ENCODE assay signal across 15 cellular contexts in genomic region chr4:145083891-145084640, GRCh38. TPM values are rescaled to one million over a fixed set of nuclear protein-coding genes. Genes with fewer than 3 reads are reported as not detected.
DNase-seq lines count a peak whose midpoint lies in the region; ATAC-seq, FAIRE-seq and TF ChIP-seq lines count a peak whose summit lies in the region.
"Had no signal": no experiment of that assay in that cellular context is flagged by ENCODE, and none has a peak within 500 bp of the region (broad histone marks: within the 10 kb centered on the region; RNA-seq: fewer than 3 reads in every experiment).

No MANE protein-coding gene starts in this region.

- no peaks in the 10 kb centered on the region for H3K9me1 ChIP-seq in keratinocyte (ENCODE audit: control insufficient read depth, extremely low read depth, insufficient read depth, low read length)

- H4K20me1 ChIP-seq in HCT116 (ENCODE audit: insufficient read depth) (no peaks in the 10 kb centered on the region), keratinocyte (ENCODE audit: control insufficient read depth, extremely low read depth, insufficient read depth, low read length) (no peaks in the 10 kb centered on the region)

- no peak overlapping the region for H3K4me3 Mint-ChIP-seq in CD4-positive, alpha-beta T cell
- H3K4me3 Mint-ChIP-seq: activated CD8-positive, alpha-beta T cell treated with anti-CD3 and anti-CD28 coated beads, Interleukin-2, amount 10 ng/mL, durations not matched to agents 7 days and 5 days; brain; naive B cell had no signal

- RAD21 ChIA-PET in HCT116 (lab: Charles Lee; ENCODE audit: low non-redundant PET in 1 of 2, low total read pairs in 2 of 2, uncharacterized antibody in 2 of 2, unreplicated experiment in 2 of 2) = no interaction called here

- H3K36me3 ChIP-seq in HCT116 (ENCODE audit: control insufficient read depth in 1 of 2, insufficient read depth in 2 of 2, low read length in 2 of 2) (peaks cover 0 to 2% of the 10 kb centered on the region in 2 experiments; a peak in 1 of 4 replicates), keratinocyte (ENCODE audit: control insufficient read depth in 2 of 2, extremely low read depth in 1 of 2, insufficient read depth in 2 of 2, low read length in 2 of 2) (peaks cover 0 to 4% of the 10 kb centered on the region in 2 experiments)

- H3K9me2 ChIP-seq in HCT116 (ENCODE audit: insufficient read depth) = no peaks in the 10 kb centered on the region

- no peaks in the 10 kb centered on the region for H3K27me3 ChIP-seq in CD4-positive, alpha-beta T cell (ENCODE audit: control insufficient read depth, insufficient read depth, low read length)
- H3K27me3 ChIP-seq in HCT116 (ENCODE audit: insufficient read depth, low read length) = no peaks in the 10 kb centered on the region
- no peaks in the 10 kb centered on the region for H3K27me3 ChIP-seq in keratinocyte (ENCODE audit: control insufficient read depth, extremely low read depth, insufficient read depth, low read length)

- H3K4me1 ChIP-seq in HCT116 (ENCODE audit: control insufficient read depth in 1 of 2, insufficient read depth in 2 of 2, low read length in 2 of 2) (peaks cover 7 to 9% of the 10 kb centered on the region in 2 experiments), keratinocyte (ENCODE audit: control insufficient read depth, extremely low read depth, insufficient read depth, low read length) (peaks cover 6% of the 10 kb centered on the region)
- H3K4me1 ChIP-seq: prostate gland had no signal

- peak; percentile 34 for ATAC-seq in CD4-positive, alpha-beta T cell (ENCODE audit: poor library complexity)
- ATAC-seq in HCT116 = peak; percentile 94
- ATAC-seq: activated CD8-positive, alpha-beta T cell treated with anti-CD3 and anti-CD28 coated beads, Interleukin-2, amount 10 ng/mL, durations not matched to agents 7 days and 5 days had no signal

- no peaks in the 10 kb centered on the region for H3K9me3 Mint-ChIP-seq in CD4-positive, alpha-beta T cell

- POLR2A ChIA-PET in CD4-positive, alpha-beta T cell (lab: Charles Lee) = interaction anchor here (2.0 kb wide), 1 partner anchor 14 kb away, joined by 9 read pairs; the partner anchor contains the start of genes ABCE1 and ANAPC10
- POLR2A ChIA-PET in HCT116 (lab: Charles Lee) = no interaction called here

- peaks cover 69% of the 10 kb centered on the region for H3K36me3 Mint-ChIP-seq in CD4-positive, alpha-beta T cell (ENCODE audit: low read depth)

- no TSS peak for BruUV-seq in HCT116 (replicated peaks; lab: Mats Ljungman, UMichigan)

- intact Hi-C loops in CD4-positive, alpha-beta T cell (cut with DNase I, micrococcal nuclease) = no loop called here
- intact Hi-C loops in HCT116 (cut with micrococcal nuclease) = no loop called here

- peaks cover 35% of the 10 kb centered on the region for H3K4me1 Mint-ChIP-seq in CD4-positive, alpha-beta T cell (ENCODE audit: low read depth)

- H3K4me3 ChIP-seq in HCT116 (replicated peaks in 1 of 2; ENCODE audit: low read depth in 1 of 2, low read length in 2 of 2) (no peak overlapping the region), keratinocyte (ENCODE audit: control insufficient read depth in 2 of 3, extremely low read depth in 1 of 3, insufficient read depth in 2 of 3, low read depth in 1 of 3, low read length in 3 of 3) (no peak overlapping the region)
- H3K4me3 ChIP-seq: prostate gland had no signal

- H3K79me2 ChIP-seq in HCT116 (ENCODE audit: insufficient read depth, low read length) = peaks cover 60% of the 10 kb centered on the region
- H3K79me2 ChIP-seq in keratinocyte (ENCODE audit: control insufficient read depth, insufficient read depth, low read length) = peaks cover 22% of the 10 kb centered on the region

- dilution Hi-C loops in keratinocyte (cut with MboI; ENCODE audit: extremely low pct_ligation_motif_present, low sequenced_read_pairs) = no loop called here

- DNase-seq in CD4-positive, alpha-beta T cell = no peak
- DNase-seq in HCT116 (ENCODE audit: low read depth, low spot score) (peak; percentile 45), amniotic epithelial cell (ENCODE audit: low read depth) (peak; percentile 43), keratinocyte (ENCODE audit: low read depth, low spot score) (no peak), SK-N-DZ (ENCODE audit: low spot score) (no peak), AML-193 (lab: John Stamatoyannopoulos, UW) (no peak), NCI-H345 treated with DMSO at 0.1 percent for 48 hours (lab: John Stamatoyannopoulos, UW; ENCODE audit: unreplicated experiment) (no peak)
- DNase-seq in activated effector memory CD4-positive, alpha-beta T cell treated with anti-CD3 and anti-CD28 coated beads, Interleukin-2, amount 50 U/mL, for 16 hours = no peak
- DNase-seq: activated CD8-positive, alpha-beta T cell treated with anti-CD3 and anti-CD28 coated beads, Interleukin-2, amount 10 ng/mL, durations not matched to agents 7 days and 5 days; Calu3; naive B cell; SHP77 treated with DMSO at 0.1 percent for 48 hours; T-helper 9 cell had no signal

- no peak overlapping the region for H3K27ac Mint-ChIP-seq in CD4-positive, alpha-beta T cell
- H3K27ac Mint-ChIP-seq: activated CD8-positive, alpha-beta T cell treated with anti-CD3 and anti-CD28 coated beads, Interleukin-2, amount 10 ng/mL, durations not matched to agents 7 days and 5 days; brain had no signal

- H3K27me3 Mint-ChIP-seq in CD4-positive, alpha-beta T cell = no peaks in the 10 kb centered on the region
- H3K27me3 Mint-ChIP-seq: brain, naive B cell had no signal

- no peak overlapping the region for H3K27ac ChIP-seq in CD4-positive, alpha-beta T cell (ENCODE audit: low read depth, low read length)
- H3K27ac ChIP-seq in HCT116 (ENCODE audit: low read depth, low read length) = no peak overlapping the region
- no peak overlapping the region for H3K27ac ChIP-seq in keratinocyte (ENCODE audit: control insufficient read depth, insufficient read depth, low read length)
- H3K27ac ChIP-seq: prostate gland had no signal

- TF ChIP-seq CTCF in CD4-positive, alpha-beta T cell (IDR thresholded peaks at IDR 0.05) = no peak
- TF ChIP-seq CTCF in HCT116 (IDR thresholded peaks at IDR 0.05 in 2 of 3, conservative IDR thresholded peaks at IDR 0.05 in 1 of 3; ENCODE audit: borderline replicate concordance in 1 of 3, insufficient read depth in 1 of 3, low read depth in 2 of 3, low read length in 2 of 3) = no peak
- no peak for TF ChIP-seq CTCF in keratinocyte (optimal IDR thresholded peaks at IDR 0.05 in 1 of 3, IDR thresholded peaks at IDR 0.05 in 1 of 3, conservative IDR thresholded peaks at IDR 0.05 in 1 of 3; ENCODE audit: extremely low read depth in 1 of 3, insufficient read depth in 2 of 3, low read length in 3 of 3)

- H3K4me2 ChIP-seq in HCT116 (ENCODE audit: low read length) (peak overlapping the region; percentile 7; the same call in 1 of the 2 replicates), keratinocyte (ENCODE audit: control insufficient read depth, extremely low read depth, insufficient read depth, low read depth, low read length) (no peak overlapping the region)

- TF ChIP-seq RAD21 in HCT116 (IDR thresholded peaks at IDR 0.05; ENCODE audit: low read depth) = no peak

- H3K9ac ChIP-seq in HCT116 (ENCODE audit: low read length) (no peak overlapping the region), keratinocyte (ENCODE audit: control insufficient read depth, extremely low read depth, insufficient read depth, low read length) (no peak overlapping the region)

- no peak overlapping the region for H2AFZ ChIP-seq in HCT116 (ENCODE audit: low read depth, low read length, poor library complexity, severe bottlenecking)
- H2AFZ ChIP-seq in keratinocyte (ENCODE audit: control insufficient read depth, low read length) = no peak overlapping the region

- peak; percentile 60 for FAIRE-seq in keratinocyte (lab: Jason Lieb, UNC)

- CTCF ChIA-PET in CD4-positive, alpha-beta T cell (lab: Charles Lee) = interaction anchor here (1.1 kb wide), 1 partner anchor 70 kb away, joined by 6 read pairs; no protein-coding TSS in a partner anchor
- CTCF ChIA-PET in HCT116 (lab: Charles Lee) = interaction anchor here (1.0 kb wide), 1 partner anchor 22 kb away, joined by 3 read pairs; no protein-coding TSS in a partner anchor

- H3K9me3 ChIP-seq in CD4-positive, alpha-beta T cell (ENCODE audit: control insufficient read depth, low read length) = no peaks in the 10 kb centered on the region
- H3K9me3 ChIP-seq in HCT116 (ENCODE audit: control insufficient read depth in 1 of 2, insufficient read depth in 1 of 2, low read depth in 1 of 2, low read length in 2 of 2) (no peaks in the 10 kb centered on the region), keratinocyte (ENCODE audit: control insufficient read depth, low read depth, low read length) (no peaks in the 10 kb centered on the region)
- H3K9me3 ChIP-seq: prostate gland had no signal

- no peak for TF ChIP-seq POLR2A in HCT116 (IDR thresholded peaks at IDR 0.05; ENCODE audit: borderline replicate concordance, extremely low read depth, insufficient read depth, insufficient read length)

TF ChIP-seq in HCT116, 20 proteins besides CTCF, POLR2A, EP300 and RAD21 (continues in another document):
- no peak for TF ChIP-seq JUND (IDR thresholded peaks at IDR 0.05)

RNA-seq across cellular contexts. Expression of gene ANAPC10, which starts 13.9 kb away (rescaled TPM):
- total RNA-seq in CD4-positive, alpha-beta T cell = 10 to 100 TPM; 25.8 to 27.5 TPM
- total RNA-seq in HCT116 (2021; ENCODE audit: unreplicated experiment) = 27.2 TPM
- polyA plus RNA-seq in HCT116 (2012) = 14.3 and 21.9 TPM in 2 replicates
- polyA plus RNA-seq in keratinocyte = 22.1 to 34.3 TPM (median 29.5 TPM) in 3 replicates
- 26.3 TPM for polyA plus RNA-seq in keratinocyte (2011; ENCODE audit: low read depth)
- 21.6 and 40.7 TPM in 2 replicates for polyA plus RNA-seq in keratinocyte (2011; cell fraction: cytosol; rRNA removed)
- 22.1 and 25.8 TPM in 2 replicates for polyA plus RNA-seq in keratinocyte (2011; cell fraction: nucleus; rRNA removed)
- polyA plus RNA-seq in keratinocyte (2012; ENCODE audit: low replicate concordance) = 13.3 and 16.5 TPM in 2 replicates
- 6.4 to 24.9 TPM (median 15.6 TPM) in 3 replicates for polyA minus RNA-seq in keratinocyte
- polyA minus RNA-seq in keratinocyte (2011; cell fraction: cytosol; rRNA and poly(A)+ RNA removed) = 8.2 TPM
- 11.0 and 19.1 TPM in 2 replicates for polyA minus RNA-seq in keratinocyte (2011; cell fraction: nucleus; rRNA and poly(A)+ RNA removed)
- polyA plus RNA-seq in SK-N-DZ (2014; cell fraction: cytosol; rRNA removed) = 33.9 and 38.9 TPM in 2 replicates
- polyA plus RNA-seq in SK-N-DZ (2014; cell fraction: nucleus; rRNA removed) = 28.0 and 35.9 TPM in 2 replicates

RNA-seq across cellular contexts. Expression of gene ABCE1, which starts 14.0 kb away (rescaled TPM):
- 10 to 100 TPM; 50.1 to 50.6 TPM for total RNA-seq in CD4-positive, alpha-beta T cell
- total RNA-seq in HCT116 (2021; ENCODE audit: unreplicated experiment) = 145 TPM
- polyA plus RNA-seq in HCT116 (2012) = 80.1 and 96.9 TPM in 2 replicates
- 79.8 to 116 TPM (median 110 TPM) in 3 replicates for polyA plus RNA-seq in keratinocyte
- 79.8 TPM for polyA plus RNA-seq in keratinocyte (2011; ENCODE audit: low read depth)
- 80.3 and 165 TPM in 2 replicates for polyA plus RNA-seq in keratinocyte (2011; cell fraction: cytosol; rRNA removed)
- polyA plus RNA-seq in keratinocyte (2011; cell fraction: nucleus; rRNA removed) = 128 and 142 TPM in 2 replicates
- 68.5 and 95.6 TPM in 2 replicates for polyA plus RNA-seq in keratinocyte (2012; ENCODE audit: low replicate concordance)
- polyA minus RNA-seq in keratinocyte = 37.9 to 189 TPM (median 128 TPM) in 3 replicates
- 55.2 TPM for polyA minus RNA-seq in keratinocyte (2011; cell fraction: cytosol; rRNA and poly(A)+ RNA removed)
- 54.6 and 99.1 TPM in 2 replicates for polyA minus RNA-seq in keratinocyte (2011; cell fraction: nucleus; rRNA and poly(A)+ RNA removed)
- 107 and 108 TPM in 2 replicates for polyA plus RNA-seq in SK-N-DZ (2014; cell fraction: cytosol; rRNA removed)
- 104 and 113 TPM in 2 replicates for polyA plus RNA-seq in SK-N-DZ (2014; cell fraction: nucleus; rRNA removed)

Comparison
In these comparisons a context has a peak if more than half of its experiments do, and no peak if none do; other contexts are left out.
1. DNase-seq: peak in HCT116 (single experiment) and amniotic epithelial cell (single experiment); none in CD4-positive, alpha-beta T cell (0 of 10), keratinocyte (single experiment), SK-N-DZ (single experiment), AML-193 (0 of 2), activated effector memory CD4-positive, alpha-beta T cell treated with anti-CD3 and anti-CD28 coated beads, Interleukin-2, amount 50 U/mL, for 16 hours (single experiment) and NCI-H345 treated with DMSO at 0.1 percent for 48 hours (single experiment).